Comparison of ENCODE assay signal across 24 cellular contexts in genomic region chr1:237590381-237590780, GRCh38.
"Had no signal": no experiment of that assay in that cellular context is flagged by ENCODE, and none has a peak within 500 bp of the region (broad histone marks: within the 10 kb centered on the region; RNA-seq: fewer than 3 reads in every experiment).

No MANE protein-coding gene starts in this region.

- ATAC-seq: activated CD4-positive, CD25-positive, alpha-beta regulatory T cell treated with anti-CD3 and anti-CD28 coated beads, Interleukin-2, amount 50 U/mL, for 24 hours; activated CD8-positive, alpha-beta T cell treated with anti-CD3 and anti-CD28 coated beads for 36 hours; activated naive CD4-positive, alpha-beta T cell treated with anti-CD3 and anti-CD28 coated beads, Interleukin-2, amount 50 U/mL, for 72 hours; activated T-cell treated with anti-CD3 and anti-CD28 coated beads, Interleukin-2, amount 50 U/mL, for 72 hours had no signal

- H3K4me3 ChIP-seq: coronary artery, SJCRH30 had no signal

- FAIRE-seq: bronchial epithelial cell had no signal

- DNase-seq: activated CD4-positive, alpha-beta T cell treated with anti-CD3 and anti-CD28 coated beads for 4 hours; activated CD8-positive, alpha-beta memory T cell treated with anti-CD3 and anti-CD28 coated beads, Interleukin-2, amount 50 U/mL, for 4 hours; activated CD8-positive, alpha-beta T cell treated with anti-CD3 and anti-CD28 coated beads for 36 hours; activated naive CD4-positive, alpha-beta T cell; activated T-cell treated with anti-CD3 and anti-CD28 coated beads, Interleukin-2, amount 50 U/mL, for 72 hours; central memory CD4-positive, alpha-beta T cell; MM.1S; NCI-H1105; NCI-H1436; NCI-H1694 treated with DMSO at 0.1 percent for 48 hours; NCI-H2029 treated with DMSO at 0.1 percent for 48 hours; NCI-H345; NCI-H510A; NCI-H526 treated with DMSO at 0.1 percent for 48 hours; NCI-H82; Right ventricle myocardium superior; RPMI8226; SJCRH30; SK-N-SH; T-helper 1 cell had no signal

- H3K27ac ChIP-seq: coronary artery, SJCRH30 had no signal

- H3K27me3 ChIP-seq: SJCRH30 had no signal

- H3K4me1 ChIP-seq: SJCRH30 had no signal

- H3K36me3 ChIP-seq: SJCRH30 had no signal

- H3K9me3 ChIP-seq: SJCRH30 had no signal
